ENCODE assay signal across 8 cellular contexts in the genomic region with DNA sequence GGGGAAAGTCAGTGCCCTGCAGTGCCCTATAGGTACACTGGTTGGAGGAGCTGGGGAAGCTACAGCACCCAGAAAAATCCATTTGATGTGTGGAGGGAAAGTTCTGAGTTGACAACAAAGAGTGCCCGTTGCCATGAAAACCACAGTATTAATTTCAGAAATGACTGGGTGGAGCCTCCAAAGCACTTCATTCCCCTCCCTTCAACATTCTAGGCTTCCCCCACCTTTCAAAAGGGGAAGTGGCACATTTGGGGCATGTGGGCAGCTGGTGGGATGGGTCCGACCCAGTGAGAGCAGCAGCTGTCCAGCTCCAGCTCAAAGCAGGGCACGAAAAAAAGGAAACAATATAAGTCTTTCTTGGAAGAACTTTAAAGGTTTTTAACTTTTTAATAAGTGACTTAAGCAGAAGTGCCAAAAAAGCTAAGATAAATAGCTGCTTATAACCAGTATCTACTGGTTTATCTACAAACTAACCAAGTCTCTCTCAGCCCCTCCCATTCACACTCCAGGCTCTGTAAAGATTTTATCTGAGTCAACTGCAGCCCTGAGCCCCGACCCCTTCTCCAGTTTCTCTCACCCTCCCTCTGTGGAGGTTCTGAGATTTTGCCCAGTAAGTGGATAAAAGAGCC. TPM values are rescaled to one million over a fixed set of nuclear protein-coding genes. Genes with fewer than 3 reads are reported as not detected.
DNase-seq lines count a peak whose midpoint lies in the region; ATAC-seq, FAIRE-seq and TF ChIP-seq lines count a peak whose summit lies in the region.

No MANE protein-coding gene starts in this region.

- H3K4me3 Mint-ChIP-seq in astrocyte (ENCODE audit: unreplicated experiment): peak overlapping the region; percentile 75

- H2AFZ ChIP-seq in astrocyte (ENCODE audit: low read depth, low read length): no peak overlapping the region

- H3K27me3 Mint-ChIP-seq in astrocyte (ENCODE audit: low read depth, unreplicated experiment): no peaks in the 10 kb centered on the region

- H3K4me3 ChIP-seq in astrocyte (ENCODE audit: insufficient read depth, low read depth, low read length): no peak overlapping the region

- peaks cover 36% of the 10 kb centered on the region for H4K20me1 ChIP-seq in astrocyte (ENCODE audit: insufficient read depth, low read length)

- H3K4me1 Mint-ChIP-seq in astrocyte (ENCODE audit: low read depth, unreplicated experiment): peaks cover 70% of the 10 kb centered on the region

- no peaks in the 10 kb centered on the region for H3K27me3 ChIP-seq in astrocyte (ENCODE audit: insufficient read depth, low read length)
- no peaks in the 10 kb centered on the region for H3K27me3 ChIP-seq in layer of hippocampus (ENCODE audit: control insufficient read depth, insufficient read depth, low read length)

- H3K4me2 ChIP-seq in astrocyte (ENCODE audit: low read length): peak overlapping the region; percentile 78

- peaks cover 20% of the 10 kb centered on the region for H3K36me3 ChIP-seq in astrocyte (ENCODE audit: insufficient read depth, low read length)

- DNase-seq in GM12892 (ENCODE audit: insufficient read length): no peak
- DNase-seq in RWPE1 (ENCODE audit: low spot score): no peak
- peak; percentile 33 for DNase-seq in astrocyte (ENCODE audit: low read depth)
- DNase-seq in pons (ENCODE audit: low spot score): no peak
- no peak for DNase-seq in hippocampal formation (lab: John Stamatoyannopoulos, UW)

- H3K4me1 ChIP-seq in astrocyte (ENCODE audit: insufficient read depth, low read length): peaks cover 78% of the 10 kb centered on the region

- H3K36me3 Mint-ChIP-seq in astrocyte (ENCODE audit: low read depth, unreplicated experiment): peaks cover 18% of the 10 kb centered on the region

- POLR2A ChIA-PET in RWPE1 (lab: Yijun Ruan, JAX; ENCODE audit: low non-redundant PET): interaction anchor here (1.0 to 1.1 kb wide), 2 partner anchors 9 to 18 kb away, joined by 3 read pairs; partner anchors contain the start of gene AHNAK

- H3K9me3 ChIP-seq in astrocyte (ENCODE audit: insufficient read depth, low read depth, low read length): no peaks in the 10 kb centered on the region

- peaks cover 22% of the 10 kb centered on the region for H3K79me2 ChIP-seq in astrocyte (ENCODE audit: insufficient read depth, low read length)

- H3K9me3 Mint-ChIP-seq in astrocyte (ENCODE audit: unreplicated experiment): no peaks in the 10 kb centered on the region

- FAIRE-seq in GM12892 (lab: Jason Lieb, UNC): peak; percentile 66
- no peak for FAIRE-seq in astrocyte (lab: Jason Lieb, UNC)

- TF ChIP-seq CTCF in RWPE1 (conservative IDR thresholded peaks at IDR 0.05; ENCODE audit: low read depth) (no peak), astrocyte (IDR thresholded peaks at IDR 0.05; ENCODE audit: insufficient read depth, low read depth, low read length) (no peak)

- H3K27ac Mint-ChIP-seq in astrocyte (ENCODE audit: unreplicated experiment): peak overlapping the region; percentile 95

- peak; percentile 48 for ATAC-seq in HG02759 (IDR thresholded peaks at IDR 0.05; ENCODE audit: unreplicated experiment)

- CTCF ChIA-PET in RWPE1 (lab: Yijun Ruan, JAX): interaction anchor here (0.5 to 3.4 kb wide), 4 partner anchors 13 to 136 kb away, joined by 3 to 14 read pairs (median 6); no protein-coding TSS in a partner anchor

- TF ChIP-seq POLR2A in GM12892 (IDR thresholded peaks at IDR 0.05; ENCODE audit: low read depth, low read length): no peak

- H3K27ac ChIP-seq in RWPE1: peak overlapping the region; percentile 100
- peak overlapping the region; percentile 82 for H3K27ac ChIP-seq in astrocyte (ENCODE audit: low read depth, low read length)
- peak overlapping the region; percentile 59 for H3K27ac ChIP-seq in layer of hippocampus (ENCODE audit: low read depth, low read length)
- peak overlapping the region; percentile 66 for H3K27ac ChIP-seq in temporal lobe (ENCODE audit: low read depth, low read length)

- peak overlapping the region; percentile 65 for H3K9ac ChIP-seq in astrocyte (ENCODE audit: low read length)

RNA-seq across cellular contexts. Expression of gene AHNAK, which starts 9.0 kb away (rescaled TPM):
- polyA plus RNA-seq in GM12892 (2012; ENCODE audit: missing spikeins): 15.5 TPM
- total RNA-seq in astrocyte (305 and 378 TPM in 2 replicates), temporal lobe (32.9 TPM)

RNA-seq across cellular contexts. Expression of gene EEF1G, which starts 18.1 kb away (rescaled TPM):
- polyA plus RNA-seq in GM12892 (2012; ENCODE audit: missing spikeins): 3,566 TPM
- total RNA-seq in astrocyte: 1,185 and 1,298 TPM in 2 replicates
- 1,313 TPM for total RNA-seq in temporal lobe

RNA-seq across cellular contexts. Expression of gene TUT1, which starts 35.7 kb away (rescaled TPM):
- 13.1 TPM for polyA plus RNA-seq in GM12892 (2012; ENCODE audit: missing spikeins)
- 16.8 and 18.3 TPM in 2 replicates for total RNA-seq in astrocyte
- total RNA-seq in temporal lobe: 6.1 TPM

RNA-seq across cellular contexts. Expression of gene MTA2, which starts 46.1 kb away (rescaled TPM):
- 111 TPM for polyA plus RNA-seq in GM12892 (2012; ENCODE audit: missing spikeins)
- 123 and 136 TPM in 2 replicates for total RNA-seq in astrocyte
- 83.6 TPM for total RNA-seq in temporal lobe

RNA-seq across cellular contexts. Expression of gene EML3, which starts 57.0 kb away (rescaled TPM):
- 30.5 TPM for polyA plus RNA-seq in GM12892 (2012; ENCODE audit: missing spikeins)
- total RNA-seq in astrocyte (25.5 and 29.8 TPM in 2 replicates), temporal lobe (4.2 TPM)
